ENCODE assay signal across 8 cellular contexts in genomic region chr2:181953773-181954537, GRCh38. TPM values are rescaled to one million over a fixed set of nuclear protein-coding genes. Genes with fewer than 3 reads are reported as not detected.
DNase-seq lines count a peak whose midpoint lies in the region; ATAC-seq and TF ChIP-seq lines count a peak whose summit lies in the region.

No MANE protein-coding gene starts in this region.

- H3K27me3 Mint-ChIP-seq in activated CD8-positive, alpha-beta memory T cell treated with anti-CD3 and anti-CD28 coated beads, Interleukin-2, amount 10 ng/mL, durations not matched to agents 7 days and 5 days = peaks cover 31% of the 10 kb centered on the region
- peaks cover 3 to 19% (median 13%) of the 10 kb centered on the region in 3 donors for H3K27me3 Mint-ChIP-seq in naive B cell
- H3K27me3 Mint-ChIP-seq in stimulated activated naive CD8-positive, alpha-beta T cell treated with anti-CD3 and anti-CD28 coated beads, Interleukin-15, Interleukin-2, amounts not matched to agents 100 ng/mL and 50 ng/mL, for 24 hours = peaks cover 13% of the 10 kb centered on the region

- peaks cover 23% of the 10 kb centered on the region for H3K4me1 Mint-ChIP-seq in activated CD8-positive, alpha-beta memory T cell treated with anti-CD3 and anti-CD28 coated beads, Interleukin-2, amount 10 ng/mL, durations not matched to agents 7 days and 5 days
- peaks cover 0 to 5% (median 3%) of the 10 kb centered on the region in 3 donors for H3K4me1 Mint-ChIP-seq in naive B cell
- H3K4me1 Mint-ChIP-seq in stimulated activated naive CD8-positive, alpha-beta T cell treated with anti-CD3 and anti-CD28 coated beads, Interleukin-15, Interleukin-2, amounts not matched to agents 100 ng/mL and 50 ng/mL, for 24 hours (ENCODE audit: low read depth) = peaks cover 14% of the 10 kb centered on the region

- CTCF ChIA-PET in HEK293 (lab: Yijun Ruan, JAX) = interaction anchor here (0.5 to 2.0 kb wide), 33 partner anchors 8 to 461 kb away, joined by 3 to 5 read pairs (median 3); no protein-coding TSS in a partner anchor
- CTCF ChIA-PET in activated CD8-positive, alpha-beta memory T cell treated with anti-CD3 and anti-CD28 coated beads, Interleukin-2, amount 10 ng/mL, durations not matched to agents 7 days and 5 days (lab: Charles Lee) = interaction anchor here (0.6 to 2.1 kb wide), 17 partner anchors 12 to 725 kb away, joined by 3 to 10 read pairs (median 4); no protein-coding TSS in a partner anchor

- H3K9me3 ChIP-seq in HEK293 (ENCODE audit: control insufficient read depth, insufficient read depth, low read depth, low read length) = no peaks in the 10 kb centered on the region

- peak; percentile 81 for ATAC-seq in activated CD8-positive, alpha-beta memory T cell treated with anti-CD3 and anti-CD28 coated beads, Interleukin-2, amount 10 ng/mL, durations not matched to agents 7 days and 5 days
- ATAC-seq in naive B cell (ENCODE audit: low read depth in 2 of 2) = peak; percentile 68 to 79

- POLR2A ChIA-PET in HEK293 (lab: Yijun Ruan, JAX) = no interaction called here

- H3K4me1 ChIP-seq in HEK293 (ENCODE audit: control insufficient read depth, insufficient read depth, low read length) = peaks cover 10% of the 10 kb centered on the region

- H3K4me3 ChIP-seq in HEK293 (ENCODE audit: low read depth, low read length) = peak overlapping the region; percentile 30

- no peaks in the 10 kb centered on the region for H3K36me3 Mint-ChIP-seq in activated CD8-positive, alpha-beta memory T cell treated with anti-CD3 and anti-CD28 coated beads, Interleukin-2, amount 10 ng/mL, durations not matched to agents 7 days and 5 days
- no peaks in the 10 kb centered on the region for H3K36me3 Mint-ChIP-seq in naive B cell
- no peaks in the 10 kb centered on the region for H3K36me3 Mint-ChIP-seq in stimulated activated naive CD8-positive, alpha-beta T cell treated with anti-CD3 and anti-CD28 coated beads, Interleukin-15, Interleukin-2, amounts not matched to agents 100 ng/mL and 50 ng/mL, for 24 hours (ENCODE audit: low read depth)

- H3K9me3 Mint-ChIP-seq in activated CD8-positive, alpha-beta memory T cell treated with anti-CD3 and anti-CD28 coated beads, Interleukin-2, amount 10 ng/mL, durations not matched to agents 7 days and 5 days (ENCODE audit: low read depth) = no peaks in the 10 kb centered on the region
- H3K9me3 Mint-ChIP-seq in naive B cell = no peaks in the 10 kb centered on the region
- no peaks in the 10 kb centered on the region for H3K9me3 Mint-ChIP-seq in stimulated activated naive CD8-positive, alpha-beta T cell treated with anti-CD3 and anti-CD28 coated beads, Interleukin-15, Interleukin-2, amounts not matched to agents 100 ng/mL and 50 ng/mL, for 24 hours

- DNase-seq in GDM1 (lab: John Stamatoyannopoulos, UW) (peak; percentile 69), NCI-H226 (peak; percentile 27), epithelial cell of prostate (ENCODE audit: low read depth, low spot score) (no peak), naive B cell (peak; percentile 39), NCI-H128 (lab: John Stamatoyannopoulos, UW; ENCODE audit: unreplicated experiment) (no peak)
- peak; percentile 77 for DNase-seq in activated CD8-positive, alpha-beta memory T cell treated with anti-CD3 and anti-CD28 coated beads, Interleukin-2, amount 10 ng/mL, durations not matched to agents 7 days and 5 days

- H3K4me3 Mint-ChIP-seq in activated CD8-positive, alpha-beta memory T cell treated with anti-CD3 and anti-CD28 coated beads, Interleukin-2, amount 10 ng/mL, durations not matched to agents 7 days and 5 days = peak overlapping the region; percentile 29
- H3K4me3 Mint-ChIP-seq in naive B cell = peak overlapping the region in 7 of 8 donors; percentile 28 to 91 (median 56)
- peak overlapping the region; percentile 39 for H3K4me3 Mint-ChIP-seq in stimulated activated naive CD8-positive, alpha-beta T cell treated with anti-CD3 and anti-CD28 coated beads, Interleukin-15, Interleukin-2, amounts not matched to agents 100 ng/mL and 50 ng/mL, for 24 hours

- H3K27ac ChIP-seq in HEK293 (ENCODE audit: extremely low read depth, low read depth, low read length) (no peak overlapping the region), epithelial cell of prostate (peak overlapping the region; percentile 87)

- peak; percentile 24; the same call in 1 of the 2 replicates for TF ChIP-seq CTCF in HEK293 (tag by site-specific recombination; IDR thresholded peaks at IDR 0.05)

- no peaks in the 10 kb centered on the region for H3K36me3 ChIP-seq in HEK293 (ENCODE audit: control insufficient read depth in 2 of 2, insufficient read depth in 1 of 2, low read length in 2 of 2)

- H3K27ac Mint-ChIP-seq in activated CD8-positive, alpha-beta memory T cell treated with anti-CD3 and anti-CD28 coated beads, Interleukin-2, amount 10 ng/mL, durations not matched to agents 7 days and 5 days = no peak overlapping the region
- H3K27ac Mint-ChIP-seq in naive B cell = peak overlapping the region in 1 of 6 donors; percentile 24
- H3K27ac Mint-ChIP-seq in stimulated activated naive CD8-positive, alpha-beta T cell treated with anti-CD3 and anti-CD28 coated beads, Interleukin-15, Interleukin-2, amounts not matched to agents 100 ng/mL and 50 ng/mL, for 24 hours = no peak overlapping the region

TF ChIP-seq in HEK293, 187 proteins besides CTCF, POLR2A, EP300 and RAD21:
- TF ChIP-seq ZBTB17 (tag by site-specific recombination; IDR thresholded peaks at IDR 0.05) (no peak), ZNF501 (tag by site-specific recombination; IDR thresholded peaks at IDR 0.05) (peak; percentile 29; the same call in 1 of the 2 replicates), ZNF423 (tag by site-specific recombination; IDR thresholded peaks at IDR 0.05) (no peak), ZNF398 (tag by site-specific recombination; IDR thresholded peaks at IDR 0.05) (peak; percentile 82), GLIS1 (tag by site-specific recombination; IDR thresholded peaks at IDR 0.05) (0 out of 2 replicates have a peak, but pooled peaks have one; percentile 20)
- TF ChIP-seq, protein P1, sequence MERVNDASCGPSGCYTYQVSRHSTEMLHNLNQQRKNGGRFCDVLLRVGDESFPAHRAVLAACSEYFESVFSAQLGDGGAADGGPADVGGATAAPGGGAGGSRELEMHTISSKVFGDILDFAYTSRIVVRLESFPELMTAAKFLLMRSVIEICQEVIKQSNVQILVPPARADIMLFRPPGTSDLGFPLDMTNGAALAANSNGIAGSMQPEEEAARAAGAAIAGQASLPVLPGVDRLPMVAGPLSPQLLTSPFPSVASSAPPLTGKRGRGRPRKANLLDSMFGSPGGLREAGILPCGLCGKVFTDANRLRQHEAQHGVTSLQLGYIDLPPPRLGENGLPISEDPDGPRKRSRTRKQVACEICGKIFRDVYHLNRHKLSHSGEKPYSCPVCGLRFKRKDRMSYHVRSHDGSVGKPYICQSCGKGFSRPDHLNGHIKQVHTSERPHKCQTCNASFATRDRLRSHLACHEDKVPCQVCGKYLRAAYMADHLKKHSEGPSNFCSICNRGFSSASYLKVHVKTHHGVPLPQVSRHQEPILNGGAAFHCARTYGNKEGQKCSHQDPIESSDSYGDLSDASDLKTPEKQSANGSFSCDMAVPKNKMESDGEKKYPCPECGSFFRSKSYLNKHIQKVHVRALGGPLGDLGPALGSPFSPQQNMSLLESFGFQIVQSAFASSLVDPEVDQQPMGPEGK (tag by site-specific recombination; IDR thresholded peaks at IDR 0.05) = peak; percentile 59; the same call in 1 of the 2 replicates
- TF ChIP-seq, protein P2, sequence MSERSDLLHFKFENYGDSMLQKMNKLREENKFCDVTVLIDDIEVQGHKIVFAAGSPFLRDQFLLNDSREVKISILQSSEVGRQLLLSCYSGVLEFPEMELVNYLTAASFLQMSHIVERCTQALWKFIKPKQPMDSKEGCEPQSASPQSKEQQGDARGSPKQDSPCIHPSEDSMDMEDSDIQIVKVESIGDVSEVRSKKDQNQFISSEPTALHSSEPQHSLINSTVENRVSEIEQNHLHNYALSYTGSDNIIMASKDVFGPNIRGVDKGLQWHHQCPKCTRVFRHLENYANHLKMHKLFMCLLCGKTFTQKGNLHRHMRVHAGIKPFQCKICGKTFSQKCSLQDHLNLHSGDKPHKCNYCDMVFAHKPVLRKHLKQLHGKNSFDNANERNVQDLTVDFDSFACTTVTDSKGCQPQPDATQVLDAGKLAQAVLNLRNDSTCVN (tag by site-specific recombination; optimal IDR thresholded peaks at IDR 0.05) = peak; percentile 28
- TF ChIP-seq, protein P3, sequence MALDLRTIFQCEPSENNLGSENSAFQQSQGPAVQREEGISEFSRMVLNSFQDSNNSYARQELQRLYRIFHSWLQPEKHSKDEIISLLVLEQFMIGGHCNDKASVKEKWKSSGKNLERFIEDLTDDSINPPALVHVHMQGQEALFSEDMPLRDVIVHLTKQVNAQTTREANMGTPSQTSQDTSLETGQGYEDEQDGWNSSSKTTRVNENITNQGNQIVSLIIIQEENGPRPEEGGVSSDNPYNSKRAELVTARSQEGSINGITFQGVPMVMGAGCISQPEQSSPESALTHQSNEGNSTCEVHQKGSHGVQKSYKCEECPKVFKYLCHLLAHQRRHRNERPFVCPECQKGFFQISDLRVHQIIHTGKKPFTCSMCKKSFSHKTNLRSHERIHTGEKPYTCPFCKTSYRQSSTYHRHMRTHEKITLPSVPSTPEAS (tag by site-specific recombination; IDR thresholded peaks at IDR 0.05) = peak; percentile 66

RNA-seq across cellular contexts. Expression of gene PPP1R1C, which starts 31.7 kb away (rescaled TPM):
- total RNA-seq in activated CD8-positive, alpha-beta memory T cell treated with anti-CD3 and anti-CD28 coated beads, Interleukin-2, amount 10 ng/mL, durations not matched to agents 7 days and 5 days = not detected
- not detected for polyA plus RNA-seq in naive B cell (ENCODE audit: low read depth in 6 of 6)

Comparison
In these comparisons a context has a peak if more than half of its experiments do, and no peak if none do; other contexts are left out.
1. DNase-seq: peak in GDM1 (single experiment), NCI-H226 (single experiment), activated CD8-positive, alpha-beta memory T cell treated with anti-CD3 and anti-CD28 coated beads, Interleukin-2, amount 10 ng/mL, durations not matched to agents 7 days and 5 days (single experiment) and naive B cell (single experiment); none in epithelial cell of prostate (single experiment) and NCI-H128 (single experiment).
2. Peak in every context shown above with its lines, with median percentiles within 50 percentile points of each other: H3K4me3 Mint-ChIP-seq.